ENCODE assay signal across 1 cellular context in the genomic region with DNA sequence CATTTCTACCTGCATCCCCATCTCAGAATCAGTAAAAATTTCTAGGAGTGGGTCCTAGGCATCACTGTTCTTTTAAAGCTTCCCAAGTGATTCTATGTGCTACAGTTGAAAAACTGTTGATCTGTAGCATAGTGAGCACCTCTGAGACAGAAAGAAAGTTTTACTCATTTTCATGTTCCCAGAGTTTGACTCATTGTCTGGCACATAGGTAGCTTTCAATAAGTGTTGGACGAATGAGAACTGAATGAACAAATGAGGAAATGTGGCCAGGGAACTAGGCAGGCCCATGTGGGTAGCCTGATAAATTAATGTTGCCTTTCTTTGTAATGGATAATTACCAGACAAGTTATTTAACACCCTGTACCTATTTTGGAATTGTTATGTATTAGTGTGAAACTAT.
A peak's percentile ranks its signal among the peaks of the same experiment; 100 is the strongest.
TF ChIP-seq lines count a peak whose summit lies in the region.

No MANE protein-coding gene starts in this region.

TF ChIP-seq in GM12878, 131 proteins besides CTCF, POLR2A, EP300 and RAD21:
- TF ChIP-seq, protein P1, sequence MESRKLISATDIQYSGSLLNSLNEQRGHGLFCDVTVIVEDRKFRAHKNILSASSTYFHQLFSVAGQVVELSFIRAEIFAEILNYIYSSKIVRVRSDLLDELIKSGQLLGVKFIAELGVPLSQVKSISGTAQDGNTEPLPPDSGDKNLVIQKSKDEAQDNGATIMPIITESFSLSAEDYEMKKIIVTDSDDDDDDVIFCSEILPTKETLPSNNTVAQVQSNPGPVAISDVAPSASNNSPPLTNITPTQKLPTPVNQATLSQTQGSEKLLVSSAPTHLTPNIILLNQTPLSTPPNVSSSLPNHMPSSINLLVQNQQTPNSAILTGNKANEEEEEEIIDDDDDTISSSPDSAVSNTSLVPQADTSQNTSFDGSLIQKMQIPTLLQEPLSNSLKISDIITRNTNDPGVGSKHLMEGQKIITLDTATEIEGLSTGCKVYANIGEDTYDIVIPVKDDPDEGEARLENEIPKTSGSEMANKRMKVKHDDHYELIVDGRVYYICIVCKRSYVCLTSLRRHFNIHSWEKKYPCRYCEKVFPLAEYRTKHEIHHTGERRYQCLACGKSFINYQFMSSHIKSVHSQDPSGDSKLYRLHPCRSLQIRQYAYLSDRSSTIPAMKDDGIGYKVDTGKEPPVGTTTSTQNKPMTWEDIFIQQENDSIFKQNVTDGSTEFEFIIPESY (IDR thresholded peaks at IDR 0.05), result no peak
- TF ChIP-seq MTA2 (IDR thresholded peaks at IDR 0.05; ENCODE audit: low read depth) (peak; percentile 43; the same call in 1 of the 2 replicates), SUZ12 (IDR thresholded peaks at IDR 0.05; ENCODE audit: unreplicated experiment) (no peak), RCOR1 (conservative IDR thresholded peaks at IDR 0.05; ENCODE audit: low read depth, low read length) (no peak)
- TF ChIP-seq, protein P2, sequence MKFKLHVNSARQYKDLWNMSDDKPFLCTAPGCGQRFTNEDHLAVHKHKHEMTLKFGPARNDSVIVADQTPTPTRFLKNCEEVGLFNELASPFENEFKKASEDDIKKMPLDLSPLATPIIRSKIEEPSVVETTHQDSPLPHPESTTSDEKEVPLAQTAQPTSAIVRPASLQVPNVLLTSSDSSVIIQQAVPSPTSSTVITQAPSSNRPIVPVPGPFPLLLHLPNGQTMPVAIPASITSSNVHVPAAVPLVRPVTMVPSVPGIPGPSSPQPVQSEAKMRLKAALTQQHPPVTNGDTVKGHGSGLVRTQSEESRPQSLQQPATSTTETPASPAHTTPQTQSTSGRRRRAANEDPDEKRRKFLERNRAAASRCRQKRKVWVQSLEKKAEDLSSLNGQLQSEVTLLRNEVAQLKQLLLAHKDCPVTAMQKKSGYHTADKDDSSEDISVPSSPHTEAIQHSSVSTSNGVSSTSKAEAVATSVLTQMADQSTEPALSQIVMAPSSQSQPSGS (IDR thresholded peaks at IDR 0.05; ENCODE audit: low read length), result no peak
- TF ChIP-seq, protein P3, sequence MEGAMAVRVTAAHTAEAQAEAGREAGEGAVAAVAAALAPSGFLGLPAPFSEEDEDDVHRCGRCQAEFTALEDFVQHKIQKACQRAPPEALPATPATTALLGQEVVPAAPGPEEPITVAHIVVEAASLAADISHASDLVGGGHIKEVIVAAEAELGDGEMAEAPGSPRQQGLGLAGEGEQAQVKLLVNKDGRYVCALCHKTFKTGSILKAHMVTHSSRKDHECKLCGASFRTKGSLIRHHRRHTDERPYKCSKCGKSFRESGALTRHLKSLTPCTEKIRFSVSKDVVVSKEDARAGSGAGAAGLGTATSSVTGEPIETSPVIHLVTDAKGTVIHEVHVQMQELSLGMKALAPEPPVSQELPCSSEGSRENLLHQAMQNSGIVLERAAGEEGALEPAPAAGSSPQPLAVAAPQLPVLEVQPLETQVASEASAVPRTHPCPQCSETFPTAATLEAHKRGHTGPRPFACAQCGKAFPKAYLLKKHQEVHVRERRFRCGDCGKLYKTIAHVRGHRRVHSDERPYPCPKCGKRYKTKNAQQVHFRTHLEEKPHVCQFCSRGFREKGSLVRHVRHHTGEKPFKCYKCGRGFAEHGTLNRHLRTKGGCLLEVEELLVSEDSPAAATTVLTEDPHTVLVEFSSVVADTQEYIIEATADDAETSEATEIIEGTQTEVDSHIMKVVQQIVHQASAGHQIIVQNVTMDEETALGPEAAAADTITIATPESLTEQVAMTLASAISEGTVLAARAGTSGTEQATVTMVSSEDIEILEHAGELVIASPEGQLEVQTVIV (IDR thresholded peaks at IDR 0.05; ENCODE audit: borderline replicate concordance, partially characterized antibody), result no peak
- TF ChIP-seq, protein P4, sequence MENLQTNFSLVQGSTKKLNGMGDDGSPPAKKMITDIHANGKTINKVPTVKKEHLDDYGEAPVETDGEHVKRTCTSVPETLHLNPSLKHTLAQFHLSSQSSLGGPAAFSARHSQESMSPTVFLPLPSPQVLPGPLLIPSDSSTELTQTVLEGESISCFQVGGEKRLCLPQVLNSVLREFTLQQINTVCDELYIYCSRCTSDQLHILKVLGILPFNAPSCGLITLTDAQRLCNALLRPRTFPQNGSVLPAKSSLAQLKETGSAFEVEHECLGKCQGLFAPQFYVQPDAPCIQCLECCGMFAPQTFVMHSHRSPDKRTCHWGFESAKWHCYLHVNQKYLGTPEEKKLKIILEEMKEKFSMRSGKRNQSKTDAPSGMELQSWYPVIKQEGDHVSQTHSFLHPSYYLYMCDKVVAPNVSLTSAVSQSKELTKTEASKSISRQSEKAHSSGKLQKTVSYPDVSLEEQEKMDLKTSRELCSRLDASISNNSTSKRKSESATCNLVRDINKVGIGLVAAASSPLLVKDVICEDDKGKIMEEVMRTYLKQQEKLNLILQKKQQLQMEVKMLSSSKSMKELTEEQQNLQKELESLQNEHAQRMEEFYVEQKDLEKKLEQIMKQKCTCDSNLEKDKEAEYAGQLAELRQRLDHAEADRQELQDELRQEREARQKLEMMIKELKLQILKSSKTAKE (IDR thresholded peaks at IDR 0.05; ENCODE audit: low read depth, poor library complexity, severe bottlenecking), result peak; percentile 78
TF ChIP-seq in GM12878: peak in this region for 2.
